Comparison of ENCODE assay signal across 8 cellular contexts in the genomic region with DNA sequence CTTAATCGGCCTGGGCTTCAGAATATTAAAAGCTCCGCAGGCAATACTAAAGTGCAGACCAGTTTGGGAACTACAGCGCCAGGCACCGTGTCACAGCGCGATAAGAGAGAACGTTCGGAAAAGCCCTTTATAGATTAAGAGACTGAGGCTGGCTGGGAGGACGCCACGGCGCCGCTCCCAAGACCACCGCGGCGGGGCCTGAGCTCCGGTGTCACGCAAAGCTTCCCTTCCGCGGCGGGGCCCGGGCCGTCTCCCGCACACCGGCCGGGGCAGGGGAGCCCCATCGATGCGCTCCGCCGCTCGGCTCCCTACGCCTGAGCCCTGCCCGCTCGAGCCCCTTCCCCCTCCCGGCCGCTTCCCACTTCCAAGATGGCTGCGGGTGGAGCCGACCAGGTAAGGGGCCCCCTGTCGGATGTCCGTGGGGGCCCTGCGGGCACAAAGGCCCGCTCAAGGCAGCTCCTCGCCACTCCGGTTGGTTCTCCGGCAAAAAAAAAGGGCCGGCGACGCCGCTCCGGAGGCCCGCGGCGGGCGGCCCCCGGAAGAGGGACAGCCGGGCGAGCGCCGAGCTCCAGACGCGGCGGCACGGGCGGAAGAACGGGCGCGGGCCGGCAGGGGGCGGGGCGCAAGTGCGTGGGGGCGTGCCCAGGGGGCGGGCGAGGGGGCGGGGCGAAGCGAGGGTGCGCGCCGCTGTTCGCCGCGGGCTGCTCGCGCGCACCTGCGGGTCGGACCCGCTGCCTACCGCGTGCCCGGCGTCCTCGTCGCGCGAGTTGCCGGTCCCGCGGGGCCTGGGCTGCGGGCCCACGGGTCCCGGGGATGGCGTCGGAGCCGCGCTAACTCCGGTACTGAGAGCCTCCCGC. TPM values are rescaled to one million over a fixed set of nuclear protein-coding genes. Genes with fewer than 3 reads are reported as not detected.
A peak's percentile ranks its signal among the peaks of the same experiment; 100 is the strongest.
DNase-seq lines count a peak whose midpoint lies in the region; ATAC-seq and TF ChIP-seq lines count a peak whose summit lies in the region.

A gene with protein sequence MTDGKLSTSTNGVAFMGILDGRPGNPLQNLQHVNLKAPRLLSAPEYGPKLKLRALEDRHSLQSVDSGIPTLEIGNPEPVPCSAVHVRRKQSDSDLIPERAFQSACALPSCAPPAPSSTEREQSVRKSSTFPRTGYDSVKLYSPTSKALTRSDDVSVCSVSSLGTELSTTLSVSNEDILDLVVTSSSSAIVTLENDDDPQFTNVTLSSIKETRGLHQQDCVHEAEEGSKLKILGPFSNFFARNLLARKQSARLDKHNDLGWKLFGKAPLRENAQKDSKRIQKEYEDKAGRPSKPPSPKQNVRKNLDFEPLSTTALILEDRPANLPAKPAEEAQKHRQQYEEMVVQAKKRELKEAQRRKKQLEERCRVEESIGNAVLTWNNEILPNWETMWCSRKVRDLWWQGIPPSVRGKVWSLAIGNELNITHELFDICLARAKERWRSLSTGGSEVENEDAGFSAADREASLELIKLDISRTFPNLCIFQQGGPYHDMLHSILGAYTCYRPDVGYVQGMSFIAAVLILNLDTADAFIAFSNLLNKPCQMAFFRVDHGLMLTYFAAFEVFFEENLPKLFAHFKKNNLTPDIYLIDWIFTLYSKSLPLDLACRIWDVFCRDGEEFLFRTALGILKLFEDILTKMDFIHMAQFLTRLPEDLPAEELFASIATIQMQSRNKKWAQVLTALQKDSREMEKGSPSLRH (plus strand): TSS at position 714 of the 857 bp plus-strand sequence. CDS start 13,564 bp downstream, outside the sequence.

- H3K4me3 ChIP-seq in GM12865 (ENCODE audit: low read depth, low read length), result peak within 1 kb of the TSS; percentile 82
- peak within 1 kb of the TSS; percentile 70 for H3K4me3 ChIP-seq in HFF-Myc (replicated peaks; ENCODE audit: low read depth, low read length)
- peak within 1 kb of the TSS; percentile 76 to 99 (median 88) for H3K4me3 ChIP-seq in heart right ventricle
- peak within 1 kb of the TSS; percentile 88 to 97 for H3K4me3 ChIP-seq in prostate gland

- peak; percentile 35 for TF ChIP-seq POLR2A in prostate gland (IDR thresholded peaks at IDR 0.05)

- WGBS in adipose tissue, 3 donors, result 0% methylated on average over 74 to 108 of the region's 108 CpGs
- WGBS in heart right ventricle, 2 donors, result 0% methylated on average over 95 to 108 of the region's 108 CpGs
- WGBS in prostate gland, result under 1% methylated on average over 63 of the region's 108 CpGs

- no peaks in the 10 kb centered on the region for H3K36me3 Mint-ChIP-seq in T-cell

- peak within 1 kb of the TSS; percentile 90 for H3K27ac ChIP-seq in adipose tissue (ENCODE audit: low read depth, low read length)
- H3K27ac ChIP-seq in heart right ventricle, result peak within 1 kb of the TSS; percentile 97 to 100 (median 100)
- peak within 1 kb of the TSS; percentile 99 for H3K27ac ChIP-seq in prostate gland

- peaks cover 16 to 55% (median 41%) of the 10 kb centered on the region in 9 donors for H3K4me1 ChIP-seq in heart right ventricle
- H3K4me1 ChIP-seq in prostate gland (replicated peaks), result peaks cover 11% of the 10 kb centered on the region

- no peak for TF ChIP-seq CTCF in GM12865 (IDR thresholded peaks at IDR 0.05; ENCODE audit: insufficient read depth, low read depth, low read length, missing control alignments)
- peak; percentile 14 for TF ChIP-seq CTCF in HFF-Myc (IDR thresholded peaks at IDR 0.05; ENCODE audit: low read depth, low read length, missing control alignments)
- TF ChIP-seq CTCF in heart right ventricle (IDR thresholded peaks at IDR 0.05), result peak in 6 of 9 donors; percentile 19 to 47 (median 23)
- TF ChIP-seq CTCF in prostate gland (IDR thresholded peaks at IDR 0.05), result peak in 2 of 4 experiments; percentile 52 to 64

- H3K27me3 Mint-ChIP-seq in T-cell, result no peaks in the 10 kb centered on the region

- H3K27me3 ChIP-seq in heart right ventricle, result peaks cover 0 to 6% (median 0%) of the 10 kb centered on the region in 7 donors
- no peaks in the 10 kb centered on the region for H3K27me3 ChIP-seq in prostate gland (replicated peaks; ENCODE audit: insufficient read depth)

- H3K9me3 ChIP-seq in heart right ventricle (no peaks in the 10 kb centered on the region), prostate gland (no peaks in the 10 kb centered on the region)

- H3K27ac Mint-ChIP-seq in T-cell, result peak within 1 kb of the TSS; percentile 87 to 90

- H3K36me3 ChIP-seq in heart right ventricle (no peaks in the 10 kb centered on the region), prostate gland (no peaks in the 10 kb centered on the region)

- DNase-seq in GM12865 (ENCODE audit: low read depth) (peak; percentile 92), HFF-Myc (ENCODE audit: extremely low read depth, low read depth) (no peak), MV-4-11 (lab: John Stamatoyannopoulos, UW) (peak; percentile 68), T-cell (peak; percentile 71 to 88 (median 82)), heart right ventricle (peak; percentile 89 to 91), prostate gland (ENCODE audit: low spot score) (peak; percentile 84), ureter (ENCODE audit: low spot score) (peak; percentile 90)

- no peaks in the 10 kb centered on the region for H3K9me3 Mint-ChIP-seq in T-cell

- H3K4me1 Mint-ChIP-seq in T-cell, result peaks cover 47 to 65% (median 51%) of the 10 kb centered on the region in 3 donors

- CTCF ChIA-PET in T-cell (lab: Charles Lee), result interaction anchor here (0.5 to 1.7 kb wide), 11 partner anchors 10 to 162 kb away, joined by 3 to 8 read pairs (median 5); a partner anchor contains a TSS

- intact Hi-C loops in heart right ventricle (cut with DNase I), result loop anchor here in 8 of 10 donors (1.0 to 10.0 kb wide), 6 partner anchors 78 to 165 kb away; a partner anchor contains a TSS
- intact Hi-C loops in prostate gland (cut with DNase I), result loop anchor here (2.0 kb wide), 2 partner anchors 77 to 159 kb away; a partner anchor contains a TSS

- ATAC-seq in T-cell (replicated peaks in 1 of 4), result peak; percentile 87 to 89 (median 88)
- ATAC-seq in heart right ventricle, result peak; percentile 93 to 96 (median 95)

- POLR2A ChIA-PET in T-cell (lab: Charles Lee), result interaction anchor here (0.5 to 1.2 kb wide), 10 partner anchors 10 to 266 kb away, joined by 3 to 7 read pairs (median 3); a partner anchor contains a TSS

- peak within 1 kb of the TSS; percentile 89 to 94 (median 89) for H3K4me3 Mint-ChIP-seq in T-cell

RNA-seq across cellular contexts. Expression of the gene that starts here (rescaled TPM):
- 10 to 100 TPM; 44.2 to 73.8 (median 62.3) TPM for total RNA-seq in T-cell
- polyA plus RNA-seq in adipose tissue, result 10 to 100 TPM; 12.2 to 22.9 (median 22.9) TPM
- total RNA-seq in heart right ventricle, result 10 to 100 TPM; 31.5 to 43.7 (median 33.5) TPM
- 10 to 100 TPM; 10.5 to 14.2 TPM for polyA plus RNA-seq in heart right ventricle
- 10 to 100 TPM; 56.2 to 90.5 TPM for total RNA-seq in prostate gland
- 44.8 TPM for total RNA-seq in ureter
